1 cellular context compared by ENCODE assay signal in genomic region chr17:76547642-76548202, GRCh38.
TF ChIP-seq lines count a peak whose summit lies in the region.

No MANE protein-coding gene starts in this region.

TF ChIP-seq in HepG2, 621 proteins besides CTCF, POLR2A, EP300 and RAD21 (continues in another document):
- TF ChIP-seq ZNF660 (CRISPR knock-in tag; IDR thresholded peaks at IDR 0.05; ENCODE audit: borderline replicate concordance, low read depth) (no peak), KAT7 (CRISPR knock-in tag; IDR thresholded peaks at IDR 0.05; ENCODE audit: borderline replicate concordance) (0 out of 2 replicates have a peak, but pooled peaks have one; percentile 15), RXRA (CRISPR knock-in tag; IDR thresholded peaks at IDR 0.05) (no peak), SRY (CRISPR knock-in tag; IDR thresholded peaks at IDR 0.05) (no peak), ZNF883 (CRISPR knock-in tag; IDR thresholded peaks at IDR 0.05; ENCODE audit: not compliant biosample characterization) (no peak), MAZ (IDR thresholded peaks at IDR 0.05; ENCODE audit: borderline replicate concordance, low read depth, low read length) (0 out of 2 replicates have a peak, but pooled peaks have one; percentile 9), MAZ (CRISPR knock-in tag; IDR thresholded peaks at IDR 0.05; ENCODE audit: low read depth) (0 out of 2 replicates have a peak, but pooled peaks have one; percentile 2), AKAP8 (CRISPR knock-in tag; IDR thresholded peaks at IDR 0.05) (0 out of 2 replicates have a peak, but pooled peaks have one; percentile 11), IKZF1 (IDR thresholded peaks at IDR 0.05) (0 out of 2 replicates have a peak, but pooled peaks have one; percentile 84), ZNF749 (CRISPR knock-in tag; IDR thresholded peaks at IDR 0.05; ENCODE audit: borderline replicate concordance) (no peak), PLRG1 (conservative IDR thresholded peaks at IDR 0.05) (peak; percentile 96; the same call in 1 of the 2 replicates), NFE2L2 (IDR thresholded peaks at IDR 0.05; ENCODE audit: low read length) (no peak), ZNF672 (CRISPR knock-in tag; IDR thresholded peaks at IDR 0.05) (peak; percentile 37; the same call in 1 of the 2 replicates), ZNF44 (CRISPR knock-in tag; IDR thresholded peaks at IDR 0.05) (no peak), HMG20A (CRISPR knock-in tag; IDR thresholded peaks at IDR 0.05; ENCODE audit: borderline replicate concordance) (no peak), EED (CRISPR knock-in tag; IDR thresholded peaks at IDR 0.05) (no peak), JUNB (CRISPR knock-in tag; IDR thresholded peaks at IDR 0.05; ENCODE audit: borderline replicate concordance) (peak; percentile 79), ZNF282 (IDR thresholded peaks at IDR 0.05; ENCODE audit: partially characterized antibody) (peak; percentile 93), SKIL (CRISPR knock-in tag; IDR thresholded peaks at IDR 0.05; ENCODE audit: borderline replicate concordance) (peak; percentile 59; the same call in 1 of the 2 replicates), ZNF776 (CRISPR knock-in tag; IDR thresholded peaks at IDR 0.05) (no peak), ZNF780A (CRISPR knock-in tag; IDR thresholded peaks at IDR 0.05) (peak; percentile 59; the same call in 1 of the 2 replicates), ZNF3 (CRISPR knock-in tag; IDR thresholded peaks at IDR 0.05) (no peak), NBN (conservative IDR thresholded peaks at IDR 0.05) (peak; percentile 100), ZFP90 (CRISPR knock-in tag; IDR thresholded peaks at IDR 0.05; ENCODE audit: borderline replicate concordance) (no peak; the same call in 1 of the 2 replicates), CREB1 (IDR thresholded peaks at IDR 0.05) (peak; percentile 7; the same call in 1 of the 2 replicates), CREB1 (CRISPR knock-in tag; IDR thresholded peaks at IDR 0.05) (no peak), ZKSCAN1 (IDR thresholded peaks at IDR 0.05; ENCODE audit: low read length) (no peak), ZNF207 (IDR thresholded peaks at IDR 0.05; ENCODE audit: borderline replicate concordance) (peak; percentile 97), LCORL (IDR thresholded peaks at IDR 0.05) (peak; percentile 56; the same call in 1 of the 2 replicates), LCORL (CRISPR knock-in tag; IDR thresholded peaks at IDR 0.05) (no peak), MLX (CRISPR knock-in tag; IDR thresholded peaks at IDR 0.05) (no peak), NR2C2 (CRISPR knock-in tag; IDR thresholded peaks at IDR 0.05; ENCODE audit: borderline replicate concordance) (no peak), FOXP1 (IDR thresholded peaks at IDR 0.05) (peak; percentile 67; the same call in 1 of the 2 replicates), FOXP1 (CRISPR knock-in tag; IDR thresholded peaks at IDR 0.05) (no peak), HNRNPLL (IDR thresholded peaks at IDR 0.05; ENCODE audit: low read depth, low read length, poor library complexity, severe bottlenecking) (no peak)
- TF ChIP-seq, protein P1, sequence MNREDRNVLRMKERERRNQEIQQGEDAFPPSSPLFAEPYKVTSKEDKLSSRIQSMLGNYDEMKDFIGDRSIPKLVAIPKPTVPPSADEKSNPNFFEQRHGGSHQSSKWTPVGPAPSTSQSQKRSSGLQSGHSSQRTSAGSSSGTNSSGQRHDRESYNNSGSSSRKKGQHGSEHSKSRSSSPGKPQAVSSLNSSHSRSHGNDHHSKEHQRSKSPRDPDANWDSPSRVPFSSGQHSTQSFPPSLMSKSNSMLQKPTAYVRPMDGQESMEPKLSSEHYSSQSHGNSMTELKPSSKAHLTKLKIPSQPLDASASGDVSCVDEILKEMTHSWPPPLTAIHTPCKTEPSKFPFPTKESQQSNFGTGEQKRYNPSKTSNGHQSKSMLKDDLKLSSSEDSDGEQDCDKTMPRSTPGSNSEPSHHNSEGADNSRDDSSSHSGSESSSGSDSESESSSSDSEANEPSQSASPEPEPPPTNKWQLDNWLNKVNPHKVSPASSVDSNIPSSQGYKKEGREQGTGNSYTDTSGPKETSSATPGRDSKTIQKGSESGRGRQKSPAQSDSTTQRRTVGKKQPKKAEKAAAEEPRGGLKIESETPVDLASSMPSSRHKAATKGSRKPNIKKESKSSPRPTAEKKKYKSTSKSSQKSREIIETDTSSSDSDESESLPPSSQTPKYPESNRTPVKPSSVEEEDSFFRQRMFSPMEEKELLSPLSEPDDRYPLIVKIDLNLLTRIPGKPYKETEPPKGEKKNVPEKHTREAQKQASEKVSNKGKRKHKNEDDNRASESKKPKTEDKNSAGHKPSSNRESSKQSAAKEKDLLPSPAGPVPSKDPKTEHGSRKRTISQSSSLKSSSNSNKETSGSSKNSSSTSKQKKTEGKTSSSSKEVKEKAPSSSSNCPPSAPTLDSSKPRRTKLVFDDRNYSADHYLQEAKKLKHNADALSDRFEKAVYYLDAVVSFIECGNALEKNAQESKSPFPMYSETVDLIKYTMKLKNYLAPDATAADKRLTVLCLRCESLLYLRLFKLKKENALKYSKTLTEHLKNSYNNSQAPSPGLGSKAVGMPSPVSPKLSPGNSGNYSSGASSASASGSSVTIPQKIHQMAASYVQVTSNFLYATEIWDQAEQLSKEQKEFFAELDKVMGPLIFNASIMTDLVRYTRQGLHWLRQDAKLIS (CRISPR knock-in tag; IDR thresholded peaks at IDR 0.05): 0 out of 2 replicates have a peak, but pooled peaks have one; percentile 18
- TF ChIP-seq, protein P2, sequence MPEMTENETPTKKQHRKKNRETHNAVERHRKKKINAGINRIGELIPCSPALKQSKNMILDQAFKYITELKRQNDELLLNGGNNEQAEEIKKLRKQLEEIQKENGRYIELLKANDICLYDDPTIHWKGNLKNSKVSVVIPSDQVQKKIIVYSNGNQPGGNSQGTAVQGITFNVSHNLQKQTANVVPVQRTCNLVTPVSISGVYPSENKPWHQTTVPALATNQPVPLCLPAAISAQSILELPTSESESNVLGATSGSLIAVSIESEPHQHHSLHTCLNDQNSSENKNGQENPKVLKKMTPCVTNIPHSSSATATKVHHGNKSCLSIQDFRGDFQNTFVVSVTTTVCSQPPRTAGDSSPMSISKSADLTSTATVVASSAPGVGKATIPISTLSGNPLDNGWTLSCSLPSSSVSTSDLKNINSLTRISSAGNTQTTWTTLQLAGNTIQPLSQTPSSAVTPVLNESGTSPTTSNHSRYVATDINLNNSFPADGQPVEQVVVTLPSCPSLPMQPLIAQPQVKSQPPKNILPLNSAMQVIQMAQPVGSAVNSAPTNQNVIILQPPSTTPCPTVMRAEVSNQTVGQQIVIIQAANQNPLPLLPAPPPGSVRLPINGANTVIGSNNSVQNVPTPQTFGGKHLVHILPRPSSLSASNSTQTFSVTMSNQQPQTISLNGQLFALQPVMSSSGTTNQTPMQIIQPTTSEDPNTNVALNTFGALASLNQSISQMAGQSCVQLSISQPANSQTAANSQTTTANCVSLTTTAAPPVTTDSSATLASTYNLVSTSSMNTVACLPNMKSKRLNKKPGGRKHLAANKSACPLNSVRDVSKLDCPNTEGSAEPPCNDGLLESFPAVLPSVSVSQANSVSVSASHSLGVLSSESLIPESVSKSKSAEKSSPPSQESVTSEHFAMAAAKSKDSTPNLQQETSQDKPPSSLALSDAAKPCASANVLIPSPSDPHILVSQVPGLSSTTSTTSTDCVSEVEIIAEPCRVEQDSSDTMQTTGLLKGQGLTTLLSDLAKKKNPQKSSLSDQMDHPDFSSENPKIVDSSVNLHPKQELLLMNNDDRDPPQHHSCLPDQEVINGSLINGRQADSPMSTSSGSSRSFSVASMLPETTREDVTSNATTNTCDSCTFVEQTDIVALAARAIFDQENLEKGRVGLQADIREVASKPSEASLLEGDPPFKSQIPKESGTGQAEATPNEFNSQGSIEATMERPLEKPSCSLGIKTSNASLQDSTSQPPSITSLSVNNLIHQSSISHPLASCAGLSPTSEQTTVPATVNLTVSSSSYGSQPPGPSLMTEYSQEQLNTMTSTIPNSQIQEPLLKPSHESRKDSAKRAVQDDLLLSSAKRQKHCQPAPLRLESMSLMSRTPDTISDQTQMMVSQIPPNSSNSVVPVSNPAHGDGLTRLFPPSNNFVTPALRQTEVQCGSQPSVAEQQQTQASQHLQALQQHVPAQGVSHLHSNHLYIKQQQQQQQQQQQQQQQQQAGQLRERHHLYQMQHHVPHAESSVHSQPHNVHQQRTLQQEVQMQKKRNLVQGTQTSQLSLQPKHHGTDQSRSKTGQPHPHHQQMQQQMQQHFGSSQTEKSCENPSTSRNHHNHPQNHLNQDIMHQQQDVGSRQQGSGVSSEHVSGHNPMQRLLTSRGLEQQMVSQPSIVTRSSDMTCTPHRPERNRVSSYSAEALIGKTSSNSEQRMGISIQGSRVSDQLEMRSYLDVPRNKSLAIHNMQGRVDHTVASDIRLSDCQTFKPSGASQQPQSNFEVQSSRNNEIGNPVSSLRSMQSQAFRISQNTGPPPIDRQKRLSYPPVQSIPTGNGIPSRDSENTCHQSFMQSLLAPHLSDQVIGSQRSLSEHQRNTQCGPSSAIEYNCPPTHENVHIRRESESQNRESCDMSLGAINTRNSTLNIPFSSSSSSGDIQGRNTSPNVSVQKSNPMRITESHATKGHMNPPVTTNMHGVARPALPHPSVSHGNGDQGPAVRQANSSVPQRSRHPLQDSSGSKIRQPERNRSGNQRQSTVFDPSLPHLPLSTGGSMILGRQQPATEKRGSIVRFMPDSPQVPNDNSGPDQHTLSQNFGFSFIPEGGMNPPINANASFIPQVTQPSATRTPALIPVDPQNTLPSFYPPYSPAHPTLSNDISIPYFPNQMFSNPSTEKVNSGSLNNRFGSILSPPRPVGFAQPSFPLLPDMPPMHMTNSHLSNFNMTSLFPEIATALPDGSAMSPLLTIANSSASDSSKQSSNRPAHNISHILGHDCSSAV (CRISPR knock-in tag; IDR thresholded peaks at IDR 0.05; ENCODE audit: borderline replicate concordance): no peak
- TF ChIP-seq, protein P3, sequence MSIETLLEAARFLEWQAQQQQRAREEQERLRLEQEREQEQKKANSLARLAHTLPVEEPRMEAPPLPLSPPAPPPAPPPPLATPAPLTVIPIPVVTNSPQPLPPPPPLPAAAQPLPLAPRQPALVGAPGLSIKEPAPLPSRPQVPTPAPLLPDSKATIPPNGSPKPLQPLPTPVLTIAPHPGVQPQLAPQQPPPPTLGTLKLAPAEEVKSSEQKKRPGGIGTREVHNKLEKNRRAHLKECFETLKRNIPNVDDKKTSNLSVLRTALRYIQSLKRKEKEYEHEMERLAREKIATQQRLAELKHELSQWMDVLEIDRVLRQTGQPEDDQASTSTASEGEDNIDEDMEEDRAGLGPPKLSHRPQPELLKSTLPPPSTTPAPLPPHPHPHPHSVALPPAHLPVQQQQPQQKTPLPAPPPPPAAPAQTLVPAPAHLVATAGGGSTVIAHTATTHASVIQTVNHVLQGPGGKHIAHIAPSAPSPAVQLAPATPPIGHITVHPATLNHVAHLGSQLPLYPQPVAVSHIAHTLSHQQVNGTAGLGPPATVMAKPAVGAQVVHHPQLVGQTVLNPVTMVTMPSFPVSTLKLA (IDR thresholded peaks at IDR 0.05): peak; percentile 29; the same call in 1 of the 2 replicates
- TF ChIP-seq, protein P4, sequence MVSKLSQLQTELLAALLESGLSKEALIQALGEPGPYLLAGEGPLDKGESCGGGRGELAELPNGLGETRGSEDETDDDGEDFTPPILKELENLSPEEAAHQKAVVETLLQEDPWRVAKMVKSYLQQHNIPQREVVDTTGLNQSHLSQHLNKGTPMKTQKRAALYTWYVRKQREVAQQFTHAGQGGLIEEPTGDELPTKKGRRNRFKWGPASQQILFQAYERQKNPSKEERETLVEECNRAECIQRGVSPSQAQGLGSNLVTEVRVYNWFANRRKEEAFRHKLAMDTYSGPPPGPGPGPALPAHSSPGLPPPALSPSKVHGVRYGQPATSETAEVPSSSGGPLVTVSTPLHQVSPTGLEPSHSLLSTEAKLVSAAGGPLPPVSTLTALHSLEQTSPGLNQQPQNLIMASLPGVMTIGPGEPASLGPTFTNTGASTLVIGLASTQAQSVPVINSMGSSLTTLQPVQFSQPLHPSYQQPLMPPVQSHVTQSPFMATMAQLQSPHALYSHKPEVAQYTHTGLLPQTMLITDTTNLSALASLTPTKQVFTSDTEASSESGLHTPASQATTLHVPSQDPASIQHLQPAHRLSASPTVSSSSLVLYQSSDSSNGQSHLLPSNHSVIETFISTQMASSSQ (IDR thresholded peaks at IDR 0.05; ENCODE audit: low read depth): no peak
- TF ChIP-seq, protein P4 (CRISPR knock-in tag; IDR thresholded peaks at IDR 0.05; ENCODE audit: borderline replicate concordance): no peak
- TF ChIP-seq, protein P5, sequence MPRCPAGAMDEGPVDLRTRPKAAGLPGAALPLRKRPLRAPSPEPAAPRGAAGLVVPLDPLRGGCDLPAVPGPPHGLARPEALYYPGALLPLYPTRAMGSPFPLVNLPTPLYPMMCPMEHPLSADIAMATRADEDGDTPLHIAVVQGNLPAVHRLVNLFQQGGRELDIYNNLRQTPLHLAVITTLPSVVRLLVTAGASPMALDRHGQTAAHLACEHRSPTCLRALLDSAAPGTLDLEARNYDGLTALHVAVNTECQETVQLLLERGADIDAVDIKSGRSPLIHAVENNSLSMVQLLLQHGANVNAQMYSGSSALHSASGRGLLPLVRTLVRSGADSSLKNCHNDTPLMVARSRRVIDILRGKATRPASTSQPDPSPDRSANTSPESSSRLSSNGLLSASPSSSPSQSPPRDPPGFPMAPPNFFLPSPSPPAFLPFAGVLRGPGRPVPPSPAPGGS (CRISPR knock-in tag; IDR thresholded peaks at IDR 0.05): no peak
